18 cellular contexts compared by ENCODE assay signal in genomic region chr1:10650591-10651216, GRCh38.
DNase-seq lines count a peak whose midpoint lies in the region; ATAC-seq and TF ChIP-seq lines count a peak whose summit lies in the region.
"Had no signal": no experiment of that assay in that cellular context is flagged by ENCODE, and none has a peak within 500 bp of the region (broad histone marks: within the 10 kb centered on the region; RNA-seq: fewer than 3 reads in every experiment).

No MANE protein-coding gene starts in this region.

- intact Hi-C loops in IMR-90 (cut with micrococcal nuclease), result no loop called here
- intact Hi-C loops in prostate gland (cut with DNase I), result no loop called here

- H4K8ac ChIP-seq in IMR-90 (ENCODE audit: low read depth in 2 of 2, low read length in 2 of 2), result no peak overlapping the region

- no peak overlapping the region for H2BK120ac ChIP-seq in IMR-90 (ENCODE audit: low read depth, low read length)

- no peak for TF ChIP-seq POLR2A in IMR-90 (IDR thresholded peaks at IDR 0.05; ENCODE audit: low read depth, low read length)
- TF ChIP-seq POLR2A in prostate gland (IDR thresholded peaks at IDR 0.05), result no peak

- H3K36me3 ChIP-seq in IMR-90 (ENCODE audit: control insufficient read depth, insufficient read depth, low read length) (no peaks in the 10 kb centered on the region), prostate gland (peaks cover 19 to 24% of the 10 kb centered on the region in 2 donors)
- H3K36me3 ChIP-seq: HAP-1 had no signal

- no TSS peak for BruUV-seq in IMR-90 (replicated peaks; lab: Mats Ljungman, UMichigan)

- H3K9ac ChIP-seq in IMR-90 (ENCODE audit: low read depth, low read length), result no peak overlapping the region

- in situ Hi-C loops in IMR-90 (cut with MboI; ENCODE audit: low sequenced_read_pairs), result no loop called here

- H3K4me3 ChIP-seq in IMR-90 (ENCODE audit: insufficient read depth, low read depth, low read length) (no peak overlapping the region), iPS-11a (ENCODE audit: low read depth, low read length) (peak overlapping the region; percentile 1), prostate gland (no peak overlapping the region)
- H3K4me3 ChIP-seq: HAP-1 had no signal

- no peak overlapping the region for H3K4me2 ChIP-seq in IMR-90 (ENCODE audit: low read depth, low read length)

- no peak overlapping the region for H2AK5ac ChIP-seq in IMR-90 (ENCODE audit: low read depth, low read length)

- H3K9me3 ChIP-seq in IMR-90 (ENCODE audit: control insufficient read depth, insufficient read depth, low read length) (no peaks in the 10 kb centered on the region), prostate gland (no peaks in the 10 kb centered on the region)
- H3K9me3 ChIP-seq: HAP-1 had no signal

- H3K9me1 ChIP-seq in IMR-90 (ENCODE audit: insufficient read depth, low read length), result 0 out of 2 replicates have a peak, but pooled peaks cover 3% of the 10 kb centered on the region

- peak overlapping the region; percentile 42 for H2AK9ac ChIP-seq in IMR-90 (replicated peaks; ENCODE audit: low read depth, low read length, poor library complexity)

- H3K18ac ChIP-seq in IMR-90 (ENCODE audit: low read depth, low read length), result no peak overlapping the region

- H3K27me3 ChIP-seq in IMR-90 (ENCODE audit: control insufficient read depth, insufficient read depth, low read length) (no peaks in the 10 kb centered on the region; the same call in 1 of the 2 replicates), prostate gland (replicated peaks; ENCODE audit: insufficient read depth) (no peaks in the 10 kb centered on the region)

- TF ChIP-seq RAD21 in IMR-90 (IDR thresholded peaks at IDR 0.05; ENCODE audit: low read length), result no peak

- TF ChIP-seq CTCF in 22Rv1 (IDR thresholded peaks at IDR 0.05), result no peak
- no peak for TF ChIP-seq CTCF in IMR-90 (conservative IDR thresholded peaks at IDR 0.05; ENCODE audit: low read depth, low read length)
- no peak for TF ChIP-seq CTCF in prostate gland (IDR thresholded peaks at IDR 0.05)

- H4K20me1 ChIP-seq in IMR-90 (ENCODE audit: insufficient read depth, low read length), result no peaks in the 10 kb centered on the region

- dilution Hi-C loops in IMR-90 (cut with HindIII; ENCODE audit: low sequenced_read_pairs, unreplicated experiment), result no loop called here

- CTCF ChIA-PET in IMR-90 (lab: Yijun Ruan, JAX), result no interaction called here

- no peak overlapping the region for H2BK15ac ChIP-seq in IMR-90 (ENCODE audit: low read depth, low read length)

- H3K56ac ChIP-seq in IMR-90 (ENCODE audit: extremely low read depth, insufficient read depth, low read length), result no peak overlapping the region

- no peak overlapping the region for H2AFZ ChIP-seq in IMR-90 (replicated peaks; ENCODE audit: low read length, poor library complexity)

- H3K4ac ChIP-seq in IMR-90 (ENCODE audit: low read depth, low read length), result no peak overlapping the region

- DNase-seq in IMR-90 (no peak), prostate gland (ENCODE audit: low spot score) (no peak), Kasumi-1 (lab: John Stamatoyannopoulos, UW) (no peak), SHP77 (lab: John Stamatoyannopoulos, UW) (no peak), kidney glomerular epithelial cell (lab: John Stamatoyannopoulos, UW) (no peak)
- DNase-seq in stimulated activated CD4-positive, alpha-beta T cell treated with anti-CD3 and anti-CD28 coated beads, Interleukin-1b, Interleukin-23, amount 100 ng/mL, for 48 hours, result no peak
- DNase-seq: 8988T, C1 segment of cervical spinal cord, DMS 273 treated with DMSO at 0.1 percent for 48 hours, MV-4-11, NCI-H146, NCI-H2081 treated with DMSO at 0.1 percent for 48 hours, NCI-H524 treated with DMSO at 0.1 percent for 48 hours, OCI-M1, RPMI8226 had no signal

- H2BK20ac ChIP-seq in IMR-90 (ENCODE audit: low read depth, low read length), result no peak overlapping the region

- H2BK5ac ChIP-seq in IMR-90 (ENCODE audit: low read depth, low read length, poor library complexity, severe bottlenecking), result no peak overlapping the region

- ATAC-seq in IMR-90 (ENCODE audit: low read depth), result no peak

- 82% methylated on average over 10 of the region's 32 CpGs; no CpG with 5 or more reads in 1 of the 2 experiments for WGBS in IMR-90 (ENCODE audit: extremely low coverage in 2 of 2, insufficient read length in 1 of 2), 2 experiments
- WGBS in prostate gland, result 88% methylated on average over 31 of the region's 32 CpGs

- H3K23ac ChIP-seq in IMR-90 (ENCODE audit: low read depth, low read length), result no peak overlapping the region

- H3K4me1 ChIP-seq in IMR-90 (ENCODE audit: control insufficient read depth, insufficient read depth, low read length) (no peaks in the 10 kb centered on the region), prostate gland (replicated peaks) (peaks cover 16% of the 10 kb centered on the region)
- H3K4me1 ChIP-seq: HAP-1 had no signal

- no peak overlapping the region for H4K5ac ChIP-seq in IMR-90 (ENCODE audit: low read depth, low read length)

- H4K91ac ChIP-seq in IMR-90 (ENCODE audit: insufficient read depth, low read depth, low read length), result no peak overlapping the region

- no peaks in the 10 kb centered on the region for H3K79me1 ChIP-seq in IMR-90 (ENCODE audit: low read depth in 1 of 2, low read length in 2 of 2)

- H3K14ac ChIP-seq in IMR-90 (replicated peaks; ENCODE audit: low read depth, low read length), result no peak overlapping the region

- H3K27ac ChIP-seq in 22Rv1 (peak overlapping the region; percentile 63; the same call in 1 of the 2 replicates), IMR-90 (ENCODE audit: insufficient read depth, low read length) (no peak overlapping the region), prostate gland (peak overlapping the region; percentile 46 to 89)

- POLR2A ChIA-PET in IMR-90 (lab: Charles Lee; ENCODE audit: unreplicated experiment), result no interaction called here

TF ChIP-seq in IMR-90, 13 proteins besides CTCF, POLR2A, EP300 and RAD21:
- no peak for TF ChIP-seq MAZ (IDR thresholded peaks at IDR 0.05; ENCODE audit: borderline replicate concordance, low read depth, low read length)
- no peak for TF ChIP-seq RCOR1 (IDR thresholded peaks at IDR 0.05; ENCODE audit: insufficient replicate concordance, low read length)
- no peak for TF ChIP-seq CEBPB (IDR thresholded peaks at IDR 0.05; ENCODE audit: low read depth, low read length)
- TF ChIP-seq, protein P1, sequence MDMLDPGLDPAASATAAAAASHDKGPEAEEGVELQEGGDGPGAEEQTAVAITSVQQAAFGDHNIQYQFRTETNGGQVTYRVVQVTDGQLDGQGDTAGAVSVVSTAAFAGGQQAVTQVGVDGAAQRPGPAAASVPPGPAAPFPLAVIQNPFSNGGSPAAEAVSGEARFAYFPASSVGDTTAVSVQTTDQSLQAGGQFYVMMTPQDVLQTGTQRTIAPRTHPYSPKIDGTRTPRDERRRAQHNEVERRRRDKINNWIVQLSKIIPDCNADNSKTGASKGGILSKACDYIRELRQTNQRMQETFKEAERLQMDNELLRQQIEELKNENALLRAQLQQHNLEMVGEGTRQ (IDR thresholded peaks at IDR 0.05; ENCODE audit: low read depth, low read length), result no peak
- no peak for TF ChIP-seq SMC3 (IDR thresholded peaks at IDR 0.05; ENCODE audit: low read depth, low read length)
- TF ChIP-seq MXI1 (IDR thresholded peaks at IDR 0.05; ENCODE audit: borderline replicate concordance, low read depth, low read length), result no peak
- no peak for TF ChIP-seq CHD1 (IDR thresholded peaks at IDR 0.05; ENCODE audit: low read depth, low read length)
- TF ChIP-seq, protein P2, sequence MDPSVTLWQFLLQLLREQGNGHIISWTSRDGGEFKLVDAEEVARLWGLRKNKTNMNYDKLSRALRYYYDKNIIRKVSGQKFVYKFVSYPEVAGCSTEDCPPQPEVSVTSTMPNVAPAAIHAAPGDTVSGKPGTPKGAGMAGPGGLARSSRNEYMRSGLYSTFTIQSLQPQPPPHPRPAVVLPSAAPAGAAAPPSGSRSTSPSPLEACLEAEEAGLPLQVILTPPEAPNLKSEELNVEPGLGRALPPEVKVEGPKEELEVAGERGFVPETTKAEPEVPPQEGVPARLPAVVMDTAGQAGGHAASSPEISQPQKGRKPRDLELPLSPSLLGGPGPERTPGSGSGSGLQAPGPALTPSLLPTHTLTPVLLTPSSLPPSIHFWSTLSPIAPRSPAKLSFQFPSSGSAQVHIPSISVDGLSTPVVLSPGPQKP (IDR thresholded peaks at IDR 0.05; ENCODE audit: borderline replicate concordance, low read depth, low read length), result no peak
- TF ChIP-seq BHLHE40 (IDR thresholded peaks at IDR 0.05; ENCODE audit: low read depth, low read length), result no peak
- no peak for TF ChIP-seq FOS (IDR thresholded peaks at IDR 0.05; ENCODE audit: low read depth, low read length)
- TF ChIP-seq RFX5 (IDR thresholded peaks at IDR 0.05; ENCODE audit: low read depth, low read length), result no peak
- TF ChIP-seq NFE2L2 (IDR thresholded peaks at IDR 0.05; ENCODE audit: low read depth, low read length), result no peak
- TF ChIP-seq MAFK (IDR thresholded peaks at IDR 0.05; ENCODE audit: low read depth, low read length), result no peak
